ENCODE assay signal across 4 cellular contexts in the genomic region with DNA sequence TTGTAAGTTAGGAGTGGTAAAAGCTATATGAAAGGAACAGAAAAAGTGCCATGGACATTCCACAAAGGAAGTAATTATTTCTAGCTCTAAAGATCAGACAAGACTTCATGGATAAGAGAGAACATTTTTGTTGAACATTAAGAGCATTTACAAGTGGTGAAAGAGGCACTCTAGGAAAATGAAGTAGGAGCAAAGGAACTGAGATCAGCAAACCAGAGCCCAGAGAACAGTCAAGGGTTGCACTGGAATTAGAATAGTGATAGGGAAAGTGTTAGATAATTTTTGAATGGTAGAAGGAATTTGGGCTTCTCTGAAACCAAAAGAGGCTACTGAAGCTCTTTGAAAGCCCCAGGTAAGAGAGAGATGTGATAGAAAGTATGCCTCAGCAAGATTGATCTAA.
"Had no signal": no experiment of that assay in that cellular context is flagged by ENCODE, and none has a peak within 500 bp of the region (broad histone marks: within the 10 kb centered on the region; RNA-seq: fewer than 3 reads in every experiment).

No MANE protein-coding gene starts in this region.

- H3K27ac Mint-ChIP-seq: GM23338, H9 had no signal

- H3K4me3 Mint-ChIP-seq: GM23338, H9 had no signal

- DNase-seq: H9, HCEC 1CT, IMR-90 had no signal

- ATAC-seq: GM23338 had no signal

- H3K4me1 Mint-ChIP-seq: GM23338, H9 had no signal
